8 cellular contexts compared by ENCODE assay signal in the genomic region with DNA sequence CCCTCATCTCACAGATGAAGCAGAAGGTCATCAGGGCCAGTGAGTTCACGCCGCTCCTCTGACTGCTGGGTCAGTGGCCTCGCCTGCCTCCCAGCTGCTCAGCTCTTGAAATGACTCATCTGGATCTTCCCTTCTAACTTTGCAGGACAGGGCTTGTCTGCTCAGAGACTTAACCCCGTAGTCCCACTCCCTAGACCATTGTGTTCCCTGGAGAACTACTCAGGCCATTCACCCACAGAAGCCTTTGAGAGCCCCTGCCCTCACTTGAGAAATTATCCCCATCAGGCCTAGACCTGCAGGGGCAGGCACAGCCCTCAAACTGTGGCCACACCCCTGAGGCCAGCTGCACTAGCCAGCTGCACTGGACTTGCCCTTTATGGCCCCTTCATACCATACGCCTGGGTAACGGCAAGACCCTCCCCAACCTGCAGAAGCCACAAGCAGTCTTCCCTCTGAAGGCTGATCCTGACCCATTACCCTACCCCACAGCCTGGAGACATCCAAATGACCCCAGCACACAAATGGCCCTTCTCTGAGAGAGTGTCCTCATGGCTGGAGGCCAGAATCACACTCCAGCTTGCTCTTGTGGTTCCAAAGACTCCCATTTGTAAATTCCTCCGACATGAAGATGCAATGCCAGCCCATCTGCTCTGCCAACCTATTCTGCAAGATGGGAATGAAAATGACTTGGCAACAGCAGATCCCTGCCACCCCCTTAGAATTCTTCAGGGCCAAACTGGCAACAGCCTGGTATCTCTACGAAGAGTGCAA. TPM values are rescaled to one million over a fixed set of nuclear protein-coding genes. Genes with fewer than 3 reads are reported as not detected.
A peak's percentile ranks its signal among the peaks of the same experiment; 100 is the strongest.
DNase-seq lines count a peak whose midpoint lies in the region; ATAC-seq, FAIRE-seq and TF ChIP-seq lines count a peak whose summit lies in the region.

No MANE protein-coding gene starts in this region.

- H3K27me3 Mint-ChIP-seq in activated naive CD8-positive, alpha-beta T cell treated with anti-CD3 and anti-CD28 coated beads, Interleukin-2, amount 50 U/mL, for 24 hours, result no peaks in the 10 kb centered on the region

- no peak for FAIRE-seq in kidney (lab: Jason Lieb, UNC)

- H3K9me3 ChIP-seq in kidney (ENCODE audit: control insufficient read depth in 1 of 2, low read length in 2 of 2) (no peaks in the 10 kb centered on the region), A673 (ENCODE audit: low read depth, low read length, poor library complexity, severe bottlenecking) (no peaks in the 10 kb centered on the region)

- no TSS peak for BruUV-seq in A673 (replicated peaks; lab: Mats Ljungman, UMichigan)

- no peak overlapping the region for H3K4me3 Mint-ChIP-seq in activated naive CD8-positive, alpha-beta T cell treated with anti-CD3 and anti-CD28 coated beads, Interleukin-2, amount 50 U/mL, for 24 hours

- H3K4me1 ChIP-seq in kidney (ENCODE audit: control insufficient read depth in 1 of 2, insufficient read depth in 1 of 2, low read depth in 1 of 2, low read length in 2 of 2), result peaks cover 0 to 6% of the 10 kb centered on the region in 2 donors
- H3K4me1 ChIP-seq in A673 (ENCODE audit: insufficient read depth, low read length, poor library complexity, severe bottlenecking), result no peaks in the 10 kb centered on the region

- POLR2A ChIA-PET in A673 (lab: Charles Lee; ENCODE audit: low non-redundant PET), result no interaction called here

- H3K4me3 ChIP-seq in GM12865 (ENCODE audit: low read depth, low read length), result no peak overlapping the region
- no peak overlapping the region for H3K4me3 ChIP-seq in kidney (ENCODE audit: low read length in 2 of 2)
- H3K4me3 ChIP-seq in A673 (ENCODE audit: low read depth, low read length, poor library complexity, severe bottlenecking), result no peak overlapping the region

- ATAC-seq in HG02678 (IDR thresholded peaks at IDR 0.05; ENCODE audit: unreplicated experiment), result peak; percentile 79
- no peak for ATAC-seq in activated naive CD8-positive, alpha-beta T cell treated with anti-CD3 and anti-CD28 coated beads, Interleukin-2, amount 50 U/mL, for 24 hours

- no peaks in the 10 kb centered on the region for H3K27me3 ChIP-seq in A673 (replicated peaks; ENCODE audit: insufficient read depth, low read depth, low read length, poor library complexity)

- CTCF ChIA-PET in A673 (lab: Charles Lee), result no interaction called here

- peaks cover 77% of the 10 kb centered on the region for H3K4me1 Mint-ChIP-seq in activated naive CD8-positive, alpha-beta T cell treated with anti-CD3 and anti-CD28 coated beads, Interleukin-2, amount 50 U/mL, for 24 hours

- peaks cover 20% of the 10 kb centered on the region for H3K36me3 Mint-ChIP-seq in activated naive CD8-positive, alpha-beta T cell treated with anti-CD3 and anti-CD28 coated beads, Interleukin-2, amount 50 U/mL, for 24 hours (ENCODE audit: low read depth)

- intact Hi-C loops in kidney (cut with DNase I), result no loop called here
- intact Hi-C loops in A673 (cut with micrococcal nuclease; ENCODE audit: unreplicated experiment), result no loop called here

- DNase-seq in GM12865 (ENCODE audit: low read depth) (peak; percentile 80), kidney (peak; percentile 81), DMS153 (lab: John Stamatoyannopoulos, UW) (no peak), T-helper 9 cell (no peak), NCI-H2107 (lab: John Stamatoyannopoulos, UW) (no peak), A673 (ENCODE audit: low spot score) (no peak)
- no peak for DNase-seq in activated naive CD8-positive, alpha-beta T cell treated with anti-CD3 and anti-CD28 coated beads, Interleukin-2, amount 50 U/mL, for 24 hours

- H3K27ac ChIP-seq in kidney (ENCODE audit: low read depth in 2 of 2, low read length in 2 of 2) (peak overlapping the region in 1 of 2 donors; percentile 29), A673 (ENCODE audit: low read depth, low read length, poor library complexity, severe bottlenecking) (no peak overlapping the region)

- H3K9me3 Mint-ChIP-seq in activated naive CD8-positive, alpha-beta T cell treated with anti-CD3 and anti-CD28 coated beads, Interleukin-2, amount 50 U/mL, for 24 hours, result no peaks in the 10 kb centered on the region

- H3K27ac Mint-ChIP-seq in activated naive CD8-positive, alpha-beta T cell treated with anti-CD3 and anti-CD28 coated beads, Interleukin-2, amount 50 U/mL, for 24 hours, result peak overlapping the region; percentile 44

- H3K36me3 ChIP-seq in kidney (ENCODE audit: control insufficient read depth in 1 of 2, insufficient read depth in 2 of 2, low read length in 2 of 2), result no peaks in the 10 kb centered on the region
- no peaks in the 10 kb centered on the region for H3K36me3 ChIP-seq in A673 (ENCODE audit: insufficient read depth, low read length, poor library complexity, severe bottlenecking)

- TF ChIP-seq CTCF in GM12865 (IDR thresholded peaks at IDR 0.05; ENCODE audit: insufficient read depth, low read depth, low read length, missing control alignments) (no peak), kidney (IDR thresholded peaks at IDR 0.05; ENCODE audit: borderline replicate concordance, extremely low read depth, insufficient read depth) (no peak), A673 (conservative IDR thresholded peaks at IDR 0.05; ENCODE audit: low read depth, low read length) (no peak)

- no peak overlapping the region for H3K9ac ChIP-seq in kidney (ENCODE audit: low read length in 2 of 2)

RNA-seq across cellular contexts. Expression of a gene that starts 33.2 kb away (rescaled TPM):
- total RNA-seq in kidney, result 18.3 TPM
- 3.9 TPM for polyA plus RNA-seq in kidney (ENCODE audit: insufficient read depth, low read depth, low replicate concordance)
- total RNA-seq in A673 (2021), result not detected in 2 replicates

RNA-seq across cellular contexts. Expression of a gene that starts 58.6 kb away (rescaled TPM):
- total RNA-seq in kidney (98.3 TPM), A673 (2021) (87.8 and 90.4 TPM in 2 replicates)
- 42.1 TPM for polyA plus RNA-seq in kidney (ENCODE audit: insufficient read depth, low read depth, low replicate concordance)

Comparison
In these comparisons a context has a peak if more than half of its experiments do, and no peak if none do; other contexts are left out.
1. DNase-seq: peak in GM12865 (single experiment) and kidney (single experiment); none in activated naive CD8-positive, alpha-beta T cell treated with anti-CD3 and anti-CD28 coated beads, Interleukin-2, amount 50 U/mL, for 24 hours (single experiment), DMS153 (single experiment), T-helper 9 cell (single experiment), NCI-H2107 (single experiment) and A673 (single experiment).
2. RNA of a gene that starts 33.2 kb away (total RNA-seq): 18.3 TPM in kidney (single experiment); not detected in A673; every median in the first group is over 10 times any median in the second.